In the genomic region with DNA sequence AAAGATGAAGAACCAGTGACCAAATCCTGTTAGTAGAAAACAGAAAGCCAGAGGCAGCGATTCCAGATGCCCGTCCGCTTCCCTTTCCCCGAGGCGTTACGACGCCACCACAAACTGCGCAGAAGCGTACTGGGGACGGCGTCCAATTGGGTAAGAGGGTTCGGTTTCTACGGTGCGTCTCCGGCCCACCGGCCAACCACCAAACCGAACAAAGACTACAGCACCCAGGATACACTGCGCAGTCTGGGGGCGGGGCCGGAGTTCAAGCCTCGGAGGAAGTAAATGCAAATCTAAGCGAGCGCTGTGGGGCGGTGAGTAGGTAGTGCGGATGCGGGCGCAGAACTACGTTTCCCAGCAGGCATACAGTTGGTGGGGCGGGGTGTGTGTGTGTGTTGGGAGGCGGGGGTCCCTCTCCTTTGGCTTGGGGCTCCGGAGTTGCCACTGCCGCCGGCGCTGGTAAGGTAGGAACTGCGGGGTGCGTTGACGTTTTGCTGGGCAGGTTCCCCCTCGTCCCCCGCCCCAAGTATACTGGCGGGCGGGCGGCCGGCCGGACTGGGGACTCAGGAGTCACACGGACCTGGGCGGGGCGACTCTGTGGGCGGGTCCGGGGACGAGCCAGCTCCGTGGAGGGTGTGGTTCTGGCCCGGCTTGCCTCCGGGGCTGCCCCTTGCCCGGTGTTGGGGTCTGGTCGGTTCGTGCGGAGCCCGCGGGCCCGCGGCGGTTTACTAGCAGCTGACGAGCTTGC, we compare ENCODE assay signal across 7 cellular contexts.
DNase-seq lines count a peak whose midpoint lies in the region; ATAC-seq and TF ChIP-seq lines count a peak whose summit lies in the region.

A gene with protein sequence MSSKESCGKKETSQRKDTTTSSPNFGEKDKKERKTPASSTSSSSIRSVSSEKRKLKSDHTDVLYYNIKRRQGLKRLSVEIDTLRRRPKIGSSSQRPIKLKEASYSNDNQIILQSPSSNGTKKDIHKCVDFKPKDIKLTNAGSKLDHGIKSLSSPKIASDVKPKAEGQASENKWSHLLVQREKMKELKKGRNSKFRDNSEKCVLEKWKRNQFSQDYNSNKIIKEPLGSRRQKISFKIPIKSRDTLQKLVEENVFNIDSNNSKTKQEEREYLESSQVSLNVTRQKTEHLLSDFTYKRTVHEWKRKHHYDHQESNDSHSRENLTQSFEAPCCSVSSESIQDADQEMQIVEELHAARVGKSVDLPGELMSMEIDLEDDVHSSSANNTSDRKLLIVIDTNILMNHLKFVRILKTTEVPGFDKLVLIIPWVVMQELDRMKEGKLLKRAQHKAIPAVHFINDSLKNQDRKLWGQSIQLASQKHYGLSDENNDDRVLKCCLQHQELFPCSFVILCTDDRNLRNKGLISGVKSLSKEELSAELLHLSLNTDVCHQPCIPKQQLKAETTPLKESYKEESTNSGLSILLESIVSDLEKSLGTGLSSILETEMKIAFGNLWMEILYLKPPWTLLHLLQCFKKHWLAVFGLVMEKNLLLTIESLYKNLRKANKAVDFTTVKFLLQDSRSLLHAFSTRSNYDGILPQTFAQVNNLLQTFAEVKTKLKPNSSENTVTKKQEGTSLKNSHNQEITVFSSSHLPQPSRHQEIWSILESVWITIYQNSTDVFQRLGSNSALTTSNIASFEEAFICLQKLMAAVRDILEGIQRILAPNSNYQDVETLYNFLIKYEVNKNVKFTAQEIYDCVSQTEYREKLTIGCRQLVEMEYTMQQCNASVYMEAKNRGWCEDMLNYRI (plus strand): TSS at position 314 of the 745 bp plus-strand sequence. CDS start 3,675 bp downstream, outside the sequence.
A gene with protein sequence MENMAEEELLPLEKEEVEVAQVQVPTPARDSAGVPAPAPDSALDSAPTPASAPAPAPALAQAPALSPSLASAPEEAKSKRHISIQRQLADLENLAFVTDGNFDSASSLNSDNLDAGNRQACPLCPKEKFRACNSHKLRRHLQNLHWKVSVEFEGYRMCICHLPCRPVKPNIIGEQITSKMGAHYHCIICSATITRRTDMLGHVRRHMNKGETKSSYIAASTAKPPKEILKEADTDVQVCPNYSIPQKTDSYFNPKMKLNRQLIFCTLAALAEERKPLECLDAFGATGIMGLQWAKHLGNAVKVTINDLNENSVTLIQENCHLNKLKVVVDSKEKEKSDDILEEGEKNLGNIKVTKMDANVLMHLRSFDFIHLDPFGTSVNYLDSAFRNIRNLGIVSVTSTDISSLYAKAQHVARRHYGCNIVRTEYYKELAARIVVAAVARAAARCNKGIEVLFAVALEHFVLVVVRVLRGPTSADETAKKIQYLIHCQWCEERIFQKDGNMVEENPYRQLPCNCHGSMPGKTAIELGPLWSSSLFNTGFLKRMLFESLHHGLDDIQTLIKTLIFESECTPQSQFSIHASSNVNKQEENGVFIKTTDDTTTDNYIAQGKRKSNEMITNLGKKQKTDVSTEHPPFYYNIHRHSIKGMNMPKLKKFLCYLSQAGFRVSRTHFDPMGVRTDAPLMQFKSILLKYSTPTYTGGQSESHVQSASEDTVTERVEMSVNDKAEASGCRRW (minus strand): TSS at position 100 of the 745 bp plus-strand sequence. CDS start 241 bp downstream, outside the sequence.

- in situ Hi-C loops in astrocyte of the spinal cord (cut with HindIII; ENCODE audit: low sequenced_read_pairs), result no loop called here

- peak; percentile 97 for DNase-seq in NCI-H2029 (lab: John Stamatoyannopoulos, UW)
- peak; percentile 98 for DNase-seq in T1000 (lab: John Stamatoyannopoulos, UW)
- peak; percentile 100 for DNase-seq in astrocyte of the spinal cord (ENCODE audit: low read depth, low spot score)
- DNase-seq in hippocampal formation (lab: John Stamatoyannopoulos, UW), result peak; percentile 100
- peak; percentile 99 for DNase-seq in retina

- ATAC-seq in GM18505 (IDR thresholded peaks at IDR 0.05; ENCODE audit: unreplicated experiment) (peak; percentile 90), HG02973 (IDR thresholded peaks at IDR 0.05; ENCODE audit: unreplicated experiment) (peak; percentile 91)

- TF ChIP-seq CTCF in astrocyte of the spinal cord (IDR thresholded peaks at IDR 0.05; ENCODE audit: low read depth, low read length), result no peak

- peak; percentile 96 for TF ChIP-seq POLR2A in GM18505 (IDR thresholded peaks at IDR 0.05; ENCODE audit: borderline replicate concordance, extremely low read depth, insufficient read depth, insufficient read length)

- H3K4me3 ChIP-seq in astrocyte of the spinal cord (ENCODE audit: low read depth, low read length), result peak within 1 kb of the TSS; percentile 97

Comparison
In these comparisons a context has a peak if more than half of its experiments do, and no peak if none do; other contexts are left out.
1. Peak in every context shown above with its lines: DNase-seq, ATAC-seq and H3K4me3 ChIP-seq.